In the genomic region with DNA sequence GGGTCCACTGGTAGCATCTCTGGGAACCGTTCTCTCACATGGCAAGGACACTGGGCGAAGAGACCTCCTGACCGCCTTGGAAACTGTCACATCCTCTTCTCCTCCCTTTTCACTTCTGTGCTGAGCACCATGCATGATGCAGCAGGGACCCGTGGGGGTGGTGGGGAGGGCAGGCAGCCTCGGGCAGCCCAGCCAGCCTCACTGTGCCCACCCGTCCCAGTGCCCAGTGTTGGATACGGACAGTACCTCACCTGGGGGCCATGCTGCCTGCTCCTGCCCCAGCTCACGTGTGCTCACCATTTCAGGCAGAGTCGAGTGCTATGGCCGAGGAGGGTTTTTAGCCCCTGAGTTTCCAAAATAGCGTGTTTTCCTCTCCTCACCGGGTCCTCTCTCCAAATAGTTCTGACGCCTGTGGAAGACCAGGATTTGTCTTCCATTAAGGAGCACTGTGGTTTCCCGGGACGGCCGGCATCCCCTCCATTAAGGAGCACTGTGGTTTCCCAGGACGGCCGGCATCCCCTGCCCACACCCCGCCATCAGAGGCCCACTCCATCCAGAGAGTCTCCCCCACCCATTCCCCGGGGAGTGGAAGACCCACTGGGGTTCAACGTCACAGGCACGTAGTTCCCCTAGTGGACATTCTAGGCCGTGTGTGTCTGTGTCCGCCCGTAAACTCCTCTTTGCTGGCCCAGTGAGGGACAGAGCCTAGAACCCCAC, we compare ENCODE assay signal across 1 cellular context.
TF ChIP-seq lines count a peak whose summit lies in the region.

No MANE protein-coding gene starts in this region.

TF ChIP-seq in H1, 55 proteins besides CTCF, POLR2A, EP300 and RAD21:
- no peak for TF ChIP-seq ZNF274 (IDR thresholded peaks at IDR 0.05; ENCODE audit: borderline replicate concordance, extremely low read depth, low read length)
- TF ChIP-seq HDAC2 (IDR thresholded peaks at IDR 0.05; ENCODE audit: borderline replicate concordance in 1 of 2, low read depth in 2 of 2, low read length in 2 of 2), result no peak
- no peak for TF ChIP-seq MAFK (IDR thresholded peaks at IDR 0.05; ENCODE audit: low read depth, low read length)
- no peak for TF ChIP-seq PHF8 (conservative IDR thresholded peaks at IDR 0.05; ENCODE audit: low read depth, low read length)
- TF ChIP-seq KDM4A (IDR thresholded peaks at IDR 0.05; ENCODE audit: low read depth, low read length, severe bottlenecking), result no peak
- TF ChIP-seq TCF12 (IDR thresholded peaks at IDR 0.05; ENCODE audit: low read depth, low read length), result no peak
- no peak for TF ChIP-seq FOSL1 (IDR thresholded peaks at IDR 0.05; ENCODE audit: insufficient read depth, low read depth, low read length)
- TF ChIP-seq, protein P1, sequence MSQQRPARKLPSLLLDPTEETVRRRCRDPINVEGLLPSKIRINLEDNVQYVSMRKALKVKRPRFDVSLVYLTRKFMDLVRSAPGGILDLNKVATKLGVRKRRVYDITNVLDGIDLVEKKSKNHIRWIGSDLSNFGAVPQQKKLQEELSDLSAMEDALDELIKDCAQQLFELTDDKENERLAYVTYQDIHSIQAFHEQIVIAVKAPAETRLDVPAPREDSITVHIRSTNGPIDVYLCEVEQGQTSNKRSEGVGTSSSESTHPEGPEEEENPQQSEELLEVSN (IDR thresholded peaks at IDR 0.05), result no peak
- no peak for TF ChIP-seq RXRA (IDR thresholded peaks at IDR 0.05; ENCODE audit: insufficient read depth, low read depth, low read length)
- no peak for TF ChIP-seq CBX5 (IDR thresholded peaks at IDR 0.05; ENCODE audit: low read depth, low read length)
- TF ChIP-seq RFX5 (IDR thresholded peaks at IDR 0.05; ENCODE audit: borderline replicate concordance, low read depth, low read length), result no peak
- TF ChIP-seq EZH2 (IDR thresholded peaks at IDR 0.05; ENCODE audit: low read depth, low read length, severe bottlenecking), result no peak
- no peak for TF ChIP-seq EGR1 (IDR thresholded peaks at IDR 0.05; ENCODE audit: borderline replicate concordance, low read depth, low read length)
